Comparison of ENCODE assay signal across 12 cellular contexts in the genomic region with DNA sequence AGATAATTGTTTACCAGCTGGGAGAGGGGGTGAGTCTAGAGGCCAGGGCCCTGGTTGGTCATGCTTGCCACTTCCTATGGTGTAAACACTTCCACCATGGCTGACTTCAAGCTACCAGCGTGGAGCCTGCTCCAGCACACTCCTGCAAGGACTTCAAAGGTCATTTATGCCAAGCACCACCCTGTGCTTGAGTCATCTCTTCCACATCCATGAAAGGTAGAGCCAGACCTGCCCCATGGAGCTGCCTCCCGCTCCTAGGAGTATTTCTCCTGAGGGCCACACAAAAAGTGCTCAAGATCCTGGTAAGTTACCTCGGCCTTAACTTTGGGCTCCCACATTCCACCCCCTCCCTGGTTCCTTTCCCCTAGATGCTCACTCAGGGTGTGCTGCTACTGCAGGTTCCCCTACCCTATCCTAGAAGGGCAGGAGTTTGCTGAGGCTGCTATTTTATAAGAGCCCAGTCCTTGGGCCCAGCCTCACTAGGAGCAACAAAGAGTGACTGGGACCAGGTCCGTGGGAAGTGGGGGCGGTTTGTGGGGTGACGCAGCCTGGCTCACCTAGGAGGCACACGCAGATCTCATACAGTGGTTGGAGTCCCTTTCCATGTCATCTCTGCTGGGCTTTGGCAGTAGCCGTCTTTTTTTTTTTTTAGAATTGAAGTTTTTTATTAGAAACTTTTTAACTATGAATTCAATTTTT. TPM values are rescaled to one million over a fixed set of nuclear protein-coding genes. Genes with fewer than 3 reads are reported as not detected.
DNase-seq lines count a peak whose midpoint lies in the region; ATAC-seq and TF ChIP-seq lines count a peak whose summit lies in the region.
"Had no signal": no experiment of that assay in that cellular context is flagged by ENCODE, and none has a peak within 500 bp of the region (broad histone marks: within the 10 kb centered on the region; RNA-seq: fewer than 3 reads in every experiment).

No MANE protein-coding gene starts in this region.

- H3K36me3 Mint-ChIP-seq in activated T-helper 1 cell treated with anti-CD3 and anti-CD28 coated beads, Interleukin-12 subunit alpha, Interleukin-12 subunit beta, Interleukin-2, Interleukin-4 antibody, amounts not matched to agents 30 ng/mL and 10 ng/mL and 1 ng/mL, durations not matched to agents 14 hours and 24 hours and 36 hours (ENCODE audit: low read depth): no peaks in the 10 kb centered on the region
- no peaks in the 10 kb centered on the region for H3K36me3 Mint-ChIP-seq in endothelial cell (ENCODE audit: low read depth, unreplicated experiment)

- TF ChIP-seq CTCF in HEK293 (tag by site-specific recombination; IDR thresholded peaks at IDR 0.05) (no peak), RWPE1 (conservative IDR thresholded peaks at IDR 0.05; ENCODE audit: low read depth) (no peak), endothelial cell (IDR thresholded peaks at IDR 0.05; ENCODE audit: unreplicated experiment) (no peak)

- no peak overlapping the region for H3K27ac Mint-ChIP-seq in activated T-helper 1 cell treated with anti-CD3 and anti-CD28 coated beads, Interleukin-12 subunit alpha, Interleukin-12 subunit beta, Interleukin-2, Interleukin-4 antibody, amounts not matched to agents 30 ng/mL and 10 ng/mL and 1 ng/mL, durations not matched to agents 14 hours and 24 hours and 36 hours
- H3K27ac Mint-ChIP-seq in endothelial cell (ENCODE audit: unreplicated experiment): no peak overlapping the region
- H3K27ac Mint-ChIP-seq: T-helper 1 cell treated with Interleukin-12 subunit alpha and Interleukin-12 subunit beta and Interleukin-4 antibody, amounts not matched to agents 30 μg/mL and 1 μg/mL, for 36 hours had no signal

- POLR2A ChIA-PET in HEK293 (lab: Yijun Ruan, JAX) (no interaction called here), RWPE1 (lab: Yijun Ruan, JAX; ENCODE audit: low non-redundant PET) (interaction anchor here (0.6 to 1.6 kb wide), 2 partner anchors 15 to 206 kb away, joined by 5 to 6 read pairs; no protein-coding TSS in a partner anchor)

- H3K36me3 ChIP-seq in HEK293 (ENCODE audit: control insufficient read depth in 2 of 2, insufficient read depth in 1 of 2, low read length in 2 of 2): no peaks in the 10 kb centered on the region
- H3K36me3 ChIP-seq: adrenal gland, prostate gland had no signal

- DNase-seq in RWPE1 (ENCODE audit: low spot score) (peak; percentile 46), OCI-M2 (lab: John Stamatoyannopoulos, UW; ENCODE audit: unreplicated experiment) (no peak), endothelial cell (ENCODE audit: low spot score) (no peak)
- DNase-seq in stimulated activated CD4-positive, alpha-beta T cell treated with anti-CD3 and anti-CD28 coated beads, Interleukin-4, amount 100 ng/mL, for 24 hours: peak; percentile 51
- no peak for DNase-seq in activated T-helper 1 cell treated with anti-CD3 and anti-CD28 coated beads, Interleukin-12 subunit alpha, Interleukin-12 subunit beta, Interleukin-2, Interleukin-4 antibody, amounts not matched to agents 30 ng/mL and 10 ng/mL and 1 ng/mL, durations not matched to agents 14 hours and 24 hours and 36 hours (ENCODE audit: low spot score)
- DNase-seq: NCI-H526 treated with DMSO at 0.1 percent for 48 hours had no signal

- intact Hi-C loops in activated T-helper 1 cell treated with anti-CD3 and anti-CD28 coated beads, Interleukin-12 subunit alpha, Interleukin-12 subunit beta, Interleukin-2, Interleukin-4 antibody, amounts not matched to agents 30 ng/mL and 10 ng/mL and 1 ng/mL, durations not matched to agents 14 hours and 24 hours and 36 hours (cut with micrococcal nuclease): loop anchor here (5.0 kb wide), 1 partner anchor 52 kb away; a partner anchor contains a TSS

- peak; percentile 45 for ATAC-seq in esophagus mucosa

- no peaks in the 10 kb centered on the region for H3K9me3 Mint-ChIP-seq in activated T-helper 1 cell treated with anti-CD3 and anti-CD28 coated beads, Interleukin-12 subunit alpha, Interleukin-12 subunit beta, Interleukin-2, Interleukin-4 antibody, amounts not matched to agents 30 ng/mL and 10 ng/mL and 1 ng/mL, durations not matched to agents 14 hours and 24 hours and 36 hours
- H3K9me3 Mint-ChIP-seq in endothelial cell (ENCODE audit: unreplicated experiment): no peaks in the 10 kb centered on the region
- H3K9me3 Mint-ChIP-seq: T-helper 1 cell treated with Interleukin-12 subunit alpha and Interleukin-12 subunit beta and Interleukin-4 antibody, amounts not matched to agents 30 μg/mL and 1 μg/mL, for 36 hours had no signal

- no peak overlapping the region for H3K27ac ChIP-seq in HEK293 (ENCODE audit: extremely low read depth, low read depth, low read length)
- H3K27ac ChIP-seq in RWPE1: peak overlapping the region; percentile 99

- no peak overlapping the region for H3K4me3 Mint-ChIP-seq in activated T-helper 1 cell treated with anti-CD3 and anti-CD28 coated beads, Interleukin-12 subunit alpha, Interleukin-12 subunit beta, Interleukin-2, Interleukin-4 antibody, amounts not matched to agents 30 ng/mL and 10 ng/mL and 1 ng/mL, durations not matched to agents 14 hours and 24 hours and 36 hours
- no peak overlapping the region for H3K4me3 Mint-ChIP-seq in endothelial cell (ENCODE audit: unreplicated experiment)
- H3K4me3 Mint-ChIP-seq: T-helper 1 cell treated with Interleukin-12 subunit alpha and Interleukin-12 subunit beta and Interleukin-4 antibody, amounts not matched to agents 30 μg/mL and 1 μg/mL, for 36 hours had no signal

- H3K27me3 Mint-ChIP-seq in activated T-helper 1 cell treated with anti-CD3 and anti-CD28 coated beads, Interleukin-12 subunit alpha, Interleukin-12 subunit beta, Interleukin-2, Interleukin-4 antibody, amounts not matched to agents 30 ng/mL and 10 ng/mL and 1 ng/mL, durations not matched to agents 14 hours and 24 hours and 36 hours (ENCODE audit: insufficient read depth): peaks cover 4% of the 10 kb centered on the region
- H3K27me3 Mint-ChIP-seq in endothelial cell (ENCODE audit: unreplicated experiment): peaks cover 5% of the 10 kb centered on the region

- no peaks in the 10 kb centered on the region for H3K4me1 ChIP-seq in HEK293 (ENCODE audit: control insufficient read depth, insufficient read depth, low read length)
- H3K4me1 ChIP-seq: prostate gland had no signal

- H3K9me3 ChIP-seq in HEK293 (ENCODE audit: control insufficient read depth, insufficient read depth, low read depth, low read length): no peaks in the 10 kb centered on the region
- H3K9me3 ChIP-seq: adrenal gland, prostate gland had no signal

- H3K4me1 Mint-ChIP-seq in activated T-helper 1 cell treated with anti-CD3 and anti-CD28 coated beads, Interleukin-12 subunit alpha, Interleukin-12 subunit beta, Interleukin-2, Interleukin-4 antibody, amounts not matched to agents 30 ng/mL and 10 ng/mL and 1 ng/mL, durations not matched to agents 14 hours and 24 hours and 36 hours (ENCODE audit: low read depth): peaks cover 41% of the 10 kb centered on the region
- H3K4me1 Mint-ChIP-seq in endothelial cell (ENCODE audit: unreplicated experiment): peaks cover 3% of the 10 kb centered on the region

- CTCF ChIA-PET in HEK293 (lab: Yijun Ruan, JAX) (interaction anchor here (0.6 to 1.2 kb wide), 3 partner anchors 30 to 108 kb away, joined by 3 to 4 read pairs (median 3); no protein-coding TSS in a partner anchor), RWPE1 (lab: Yijun Ruan, JAX) (interaction anchor here (0.6 to 1.8 kb wide), 4 partner anchors 15 to 290 kb away, joined by 3 to 8 read pairs (median 4); no protein-coding TSS in a partner anchor)

- no peak overlapping the region for H3K4me3 ChIP-seq in HEK293 (ENCODE audit: low read depth, low read length)
- H3K4me3 ChIP-seq: adrenal gland, prostate gland had no signal

TF ChIP-seq in HEK293, 187 proteins besides CTCF, POLR2A, EP300 and RAD21:
- peak; percentile 91 for TF ChIP-seq ZNF112 (tag by site-specific recombination; IDR thresholded peaks at IDR 0.05)
- TF ChIP-seq ZFHX2 (tag by site-specific recombination; conservative IDR thresholded peaks at IDR 0.05): peak; percentile 67
- TF ChIP-seq ZNF202 (tag by site-specific recombination; IDR thresholded peaks at IDR 0.05; ENCODE audit: borderline replicate concordance): no peak
- TF ChIP-seq EGR2 (tag by site-specific recombination; IDR thresholded peaks at IDR 0.05; ENCODE audit: low read depth): peak; percentile 39; the same call in 1 of the 2 replicates

RNA-seq across cellular contexts. Expression of a gene that starts 2.4 kb away (rescaled TPM):
- total RNA-seq in esophagus mucosa (18.9 TPM), endothelial cell (ENCODE audit: unreplicated experiment) (not detected)
- total RNA-seq in activated T-helper 1 cell treated with anti-CD3 and anti-CD28 coated beads, Interleukin-12 subunit alpha, Interleukin-12 subunit beta, Interleukin-2, Interleukin-4 antibody, amounts not matched to agents 30 ng/mL and 10 ng/mL and 1 ng/mL, durations not matched to agents 14 hours and 24 hours and 36 hours: not detected in 2 replicates

RNA-seq across cellular contexts. Expression of a gene that starts 22.9 kb away (rescaled TPM):
- 0.12 TPM for total RNA-seq in esophagus mucosa
- total RNA-seq in activated T-helper 1 cell treated with anti-CD3 and anti-CD28 coated beads, Interleukin-12 subunit alpha, Interleukin-12 subunit beta, Interleukin-2, Interleukin-4 antibody, amounts not matched to agents 30 ng/mL and 10 ng/mL and 1 ng/mL, durations not matched to agents 14 hours and 24 hours and 36 hours: not detected in 2 replicates
- total RNA-seq in endothelial cell (ENCODE audit: unreplicated experiment): not detected
- total RNA-seq: adrenal gland, prostate gland had no signal

RNA-seq across cellular contexts. Expression of a gene that starts 52.2 kb away (rescaled TPM):
- total RNA-seq in esophagus mucosa (0.48 TPM), endothelial cell (ENCODE audit: unreplicated experiment) (not detected)
- not detected in 2 replicates for total RNA-seq in activated T-helper 1 cell treated with anti-CD3 and anti-CD28 coated beads, Interleukin-12 subunit alpha, Interleukin-12 subunit beta, Interleukin-2, Interleukin-4 antibody, amounts not matched to agents 30 ng/mL and 10 ng/mL and 1 ng/mL, durations not matched to agents 14 hours and 24 hours and 36 hours
- total RNA-seq: adrenal gland had no signal

RNA-seq across cellular contexts. Expression of a gene that starts 57.5 kb away (rescaled TPM):
- total RNA-seq in esophagus mucosa (2.3 TPM), endothelial cell (ENCODE audit: unreplicated experiment) (not detected)
- total RNA-seq in activated T-helper 1 cell treated with anti-CD3 and anti-CD28 coated beads, Interleukin-12 subunit alpha, Interleukin-12 subunit beta, Interleukin-2, Interleukin-4 antibody, amounts not matched to agents 30 ng/mL and 10 ng/mL and 1 ng/mL, durations not matched to agents 14 hours and 24 hours and 36 hours: not detected in 2 replicates
- total RNA-seq: liver had no signal

Comparison
In these comparisons a context has a peak if more than half of its experiments do, and no peak if none do; other contexts are left out.
1. DNase-seq: peak in RWPE1 (single experiment) and stimulated activated CD4-positive, alpha-beta T cell treated with anti-CD3 and anti-CD28 coated beads, Interleukin-4, amount 100 ng/mL, for 24 hours (single experiment); none in OCI-M2 (single experiment), activated T-helper 1 cell treated with anti-CD3 and anti-CD28 coated beads, Interleukin-12 subunit alpha, Interleukin-12 subunit beta, Interleukin-2, Interleukin-4 antibody, amounts not matched to agents 30 ng/mL and 10 ng/mL and 1 ng/mL, durations not matched to agents 14 hours and 24 hours and 36 hours (single experiment) and endothelial cell (single experiment).
2. RNA of a gene that starts 2.4 kb away (total RNA-seq): 18.9 TPM in esophagus mucosa (single experiment); not detected in activated T-helper 1 cell treated with anti-CD3 and anti-CD28 coated beads, Interleukin-12 subunit alpha, Interleukin-12 subunit beta, Interleukin-2, Interleukin-4 antibody, amounts not matched to agents 30 ng/mL and 10 ng/mL and 1 ng/mL, durations not matched to agents 14 hours and 24 hours and 36 hours and not detected in endothelial cell (single experiment); every median in the first group is over 10 times any median in the second.